In genomic region chr1:193537266-193538003, GRCh38 we compare ENCODE assay signal across 1 cellular context.
TF ChIP-seq lines count a peak whose summit lies in the region.

No MANE protein-coding gene starts in this region.

TF ChIP-seq in GM12878, 131 proteins besides CTCF, POLR2A, EP300 and RAD21 (continued from another document and continues in another):
- TF ChIP-seq BCLAF1 (IDR thresholded peaks at IDR 0.05) (no peak), HDGF (IDR thresholded peaks at IDR 0.05) (no peak), CEBPB (IDR thresholded peaks at IDR 0.05; ENCODE audit: borderline replicate concordance in 1 of 2, low read depth in 2 of 2, low read length in 2 of 2) (0 out of 4 replicates have a peak, but pooled peaks of 1 of the 2 experiments have one; percentile 42), SKIL (IDR thresholded peaks at IDR 0.05; ENCODE audit: low read depth, poor library complexity, severe bottlenecking) (peak; percentile 62), SUPT20H (IDR thresholded peaks at IDR 0.05; ENCODE audit: borderline replicate concordance, control insufficient read depth, low read depth, low read length) (no peak), TBL1XR1 (IDR thresholded peaks at IDR 0.05; ENCODE audit: low read depth, low read length) (peak; percentile 88; the same call in 1 of the 2 replicates), BRCA1 (IDR thresholded peaks at IDR 0.05; ENCODE audit: low read depth, low read length) (no peak), NFYA (IDR thresholded peaks at IDR 0.05; ENCODE audit: borderline replicate concordance, low read depth, low read length) (no peak), WRNIP1 (IDR thresholded peaks at IDR 0.05; ENCODE audit: borderline replicate concordance, low read depth, low read length) (no peak), CEBPZ (IDR thresholded peaks at IDR 0.05; ENCODE audit: low read depth, low read length) (no peak), PML (IDR thresholded peaks at IDR 0.05; ENCODE audit: low read length) (peak; percentile 65; the same call in 1 of the 2 replicates), ZZZ3 (IDR thresholded peaks at IDR 0.05; ENCODE audit: control insufficient read depth, insufficient read length, low read depth) (no peak), CREB1 (IDR thresholded peaks at IDR 0.05; ENCODE audit: low read depth) (peak; percentile 35; the same call in 1 of the 2 replicates), SPI1 (IDR thresholded peaks at IDR 0.05; ENCODE audit: borderline replicate concordance, insufficient read depth, low read depth, low read length) (peak; percentile 93), FOXM1 (IDR thresholded peaks at IDR 0.05; ENCODE audit: low read depth, low read length) (peak; percentile 86), POU2F2 (IDR thresholded peaks at IDR 0.05; ENCODE audit: borderline replicate concordance, low read depth, low read length) (peak; percentile 91), SRF (IDR thresholded peaks at IDR 0.05; ENCODE audit: low read depth in 2 of 2, low read length in 2 of 2) (0 out of 4 replicates have a peak, but pooled peaks of 1 of the 2 experiments have one; percentile 63), E4F1 (IDR thresholded peaks at IDR 0.05; ENCODE audit: borderline replicate concordance, partially characterized antibody) (no peak), EZH2 (IDR thresholded peaks at IDR 0.05; ENCODE audit: borderline replicate concordance, control insufficient read depth, low read depth, low read length) (no peak), NKRF (conservative IDR thresholded peaks at IDR 0.05) (no peak), POLR2AphosphoS5 (IDR thresholded peaks at IDR 0.05; ENCODE audit: low read length) (no peak), STAT3 (IDR thresholded peaks at IDR 0.05; ENCODE audit: low read depth, low read length) (0 out of 2 replicates have a peak, but pooled peaks have one; percentile 51), DPF2 (IDR thresholded peaks at IDR 0.05) (peak; percentile 93), SIX5 (IDR thresholded peaks at IDR 0.05; ENCODE audit: low read depth, low read length, severe bottlenecking) (no peak), PRDM15 (CRISPR knock-in tag; IDR thresholded peaks at IDR 0.05) (no peak), BCL3 (IDR thresholded peaks at IDR 0.05; ENCODE audit: borderline replicate concordance, insufficient read depth, low read depth, low read length, poor library complexity, severe bottlenecking) (peak; percentile 89), STAT1 (conservative IDR thresholded peaks at IDR 0.05) (no peak), MEF2B (IDR thresholded peaks at IDR 0.05; ENCODE audit: partially characterized antibody, poor library complexity, severe bottlenecking) (peak; percentile 66), SUZ12 (IDR thresholded peaks at IDR 0.05; ENCODE audit: unreplicated experiment) (no peak), HDAC6 (IDR thresholded peaks at IDR 0.05; ENCODE audit: unreplicated experiment) (no peak), ATF2 (IDR thresholded peaks at IDR 0.05; ENCODE audit: low read length) (peak; percentile 93), BHLHE40 (IDR thresholded peaks at IDR 0.05; ENCODE audit: borderline replicate concordance in 1 of 2, low read depth in 2 of 2, low read length in 1 of 2) (peak; percentile 30 to 41; a peak in 1 of 4 replicates), MLLT1 (IDR thresholded peaks at IDR 0.05) (0 out of 2 replicates have a peak, but pooled peaks have one; percentile 34), SMAD1 (IDR thresholded peaks at IDR 0.05; ENCODE audit: low read depth, partially characterized antibody) (no peak), SMARCA5 (IDR thresholded peaks at IDR 0.05) (no peak), CHD1 (IDR thresholded peaks at IDR 0.05; ENCODE audit: low read depth, low read length) (no peak)
